Comparison of ENCODE assay signal across 1 cellular context in genomic region chr2:177148477-177149154, GRCh38.
TF ChIP-seq lines count a peak whose summit lies in the region.

No MANE protein-coding gene starts in this region.

TF ChIP-seq in HEK293, 187 proteins besides CTCF, POLR2A, EP300 and RAD21 (continued from another document and continues in another):
- TF ChIP-seq PRDM2 (tag by site-specific recombination; IDR thresholded peaks at IDR 0.05; ENCODE audit: borderline replicate concordance) (no peak), ZNF610 (tag by site-specific recombination; IDR thresholded peaks at IDR 0.05; ENCODE audit: borderline replicate concordance) (no peak), ZNF664 (tag by site-specific recombination; IDR thresholded peaks at IDR 0.05) (no peak), ZNF48 (tag by site-specific recombination; IDR thresholded peaks at IDR 0.05) (no peak), SCRT2 (tag by site-specific recombination; IDR thresholded peaks at IDR 0.05) (no peak), ZNF837 (tag by site-specific recombination; IDR thresholded peaks at IDR 0.05) (no peak), ZNF2 (tag by site-specific recombination; IDR thresholded peaks at IDR 0.05) (peak; percentile 80; the same call in 1 of the 2 replicates), ATF2 (tag by site-specific recombination; IDR thresholded peaks at IDR 0.05; ENCODE audit: low read depth) (no peak), ZBTB17 (tag by site-specific recombination; IDR thresholded peaks at IDR 0.05) (peak; percentile 96), SP7 (tag by site-specific recombination; IDR thresholded peaks at IDR 0.05) (peak; percentile 49; the same call in 1 of the 2 replicates), ZNF211 (tag by site-specific recombination; IDR thresholded peaks at IDR 0.05; ENCODE audit: low read depth) (no peak), ZNF600 (tag by site-specific recombination; IDR thresholded peaks at IDR 0.05) (peak; percentile 70; the same call in 1 of the 2 replicates), ZNF169 (tag by site-specific recombination; IDR thresholded peaks at IDR 0.05) (no peak), ZNF513 (tag by site-specific recombination; IDR thresholded peaks at IDR 0.05) (no peak), ZNF10 (tag by site-specific recombination; IDR thresholded peaks at IDR 0.05) (no peak), ZNF76 (tag by site-specific recombination; IDR thresholded peaks at IDR 0.05; ENCODE audit: borderline replicate concordance, low read depth) (no peak), ZBTB7A (tag by site-specific recombination; IDR thresholded peaks at IDR 0.05; ENCODE audit: low read depth) (no peak), ZNF350 (tag by site-specific recombination; IDR thresholded peaks at IDR 0.05) (no peak), PRDM10 (tag by site-specific recombination; IDR thresholded peaks at IDR 0.05) (no peak), KLF10 (tag by site-specific recombination; IDR thresholded peaks at IDR 0.05) (no peak), ZNF146 (tag by site-specific recombination; IDR thresholded peaks at IDR 0.05) (no peak), ZNF394 (tag by site-specific recombination; IDR thresholded peaks at IDR 0.05; ENCODE audit: borderline replicate concordance) (no peak), ZNF433 (tag by site-specific recombination; IDR thresholded peaks at IDR 0.05; ENCODE audit: low read depth) (no peak), ZNF548 (tag by site-specific recombination; IDR thresholded peaks at IDR 0.05) (no peak), ZNF274 (IDR thresholded peaks at IDR 0.05; ENCODE audit: low read length) (no peak), ZNF274 (tag by site-specific recombination; IDR thresholded peaks at IDR 0.05; ENCODE audit: borderline replicate concordance) (no peak), ZNF138 (tag by site-specific recombination; IDR thresholded peaks at IDR 0.05; ENCODE audit: borderline replicate concordance) (no peak), TCF7L2 (IDR thresholded peaks at IDR 0.05; ENCODE audit: borderline replicate concordance, low read depth, low read length) (no peak), ZNF24 (tag by site-specific recombination; IDR thresholded peaks at IDR 0.05) (no peak), ZNF530 (tag by site-specific recombination; IDR thresholded peaks at IDR 0.05; ENCODE audit: low read depth) (no peak), ZNF366 (tag by site-specific recombination; conservative IDR thresholded peaks at IDR 0.05) (no peak), ZNF639 (tag by site-specific recombination; IDR thresholded peaks at IDR 0.05) (0 out of 2 replicates have a peak, but pooled peaks have one; percentile 33), ZNF596 (tag by site-specific recombination; IDR thresholded peaks at IDR 0.05) (no peak), ZNF707 (tag by site-specific recombination; IDR thresholded peaks at IDR 0.05) (no peak), ZNF391 (tag by site-specific recombination; IDR thresholded peaks at IDR 0.05; ENCODE audit: borderline replicate concordance, low read depth) (no peak), KLF7 (tag by site-specific recombination; IDR thresholded peaks at IDR 0.05; ENCODE audit: borderline replicate concordance) (no peak), ZNF292 (tag by site-specific recombination; IDR thresholded peaks at IDR 0.05; ENCODE audit: borderline replicate concordance, low read depth) (no peak), BCL11B (tag by site-specific recombination; IDR thresholded peaks at IDR 0.05; ENCODE audit: low read depth) (no peak), ZNF571 (tag by site-specific recombination; IDR thresholded peaks at IDR 0.05) (no peak), ZFP41 (tag by site-specific recombination; IDR thresholded peaks at IDR 0.05; ENCODE audit: borderline replicate concordance) (no peak), ZNF514 (tag by site-specific recombination; IDR thresholded peaks at IDR 0.05) (no peak), ZNF324 (tag by site-specific recombination; IDR thresholded peaks at IDR 0.05) (no peak)
- TF ChIP-seq, protein P1, sequence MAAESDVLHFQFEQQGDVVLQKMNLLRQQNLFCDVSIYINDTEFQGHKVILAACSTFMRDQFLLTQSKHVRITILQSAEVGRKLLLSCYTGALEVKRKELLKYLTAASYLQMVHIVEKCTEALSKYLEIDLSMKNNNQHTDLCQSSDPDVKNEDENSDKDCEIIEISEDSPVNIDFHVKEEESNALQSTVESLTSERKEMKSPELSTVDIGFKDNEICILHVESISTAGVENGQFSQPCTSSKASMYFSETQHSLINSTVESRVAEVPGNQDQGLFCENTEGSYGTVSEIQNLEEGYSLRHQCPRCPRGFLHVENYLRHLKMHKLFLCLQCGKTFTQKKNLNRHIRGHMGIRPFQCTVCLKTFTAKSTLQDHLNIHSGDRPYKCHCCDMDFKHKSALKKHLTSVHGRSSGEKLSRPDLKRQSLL (tag by site-specific recombination; IDR thresholded peaks at IDR 0.05) = no peak
- TF ChIP-seq, protein P2, sequence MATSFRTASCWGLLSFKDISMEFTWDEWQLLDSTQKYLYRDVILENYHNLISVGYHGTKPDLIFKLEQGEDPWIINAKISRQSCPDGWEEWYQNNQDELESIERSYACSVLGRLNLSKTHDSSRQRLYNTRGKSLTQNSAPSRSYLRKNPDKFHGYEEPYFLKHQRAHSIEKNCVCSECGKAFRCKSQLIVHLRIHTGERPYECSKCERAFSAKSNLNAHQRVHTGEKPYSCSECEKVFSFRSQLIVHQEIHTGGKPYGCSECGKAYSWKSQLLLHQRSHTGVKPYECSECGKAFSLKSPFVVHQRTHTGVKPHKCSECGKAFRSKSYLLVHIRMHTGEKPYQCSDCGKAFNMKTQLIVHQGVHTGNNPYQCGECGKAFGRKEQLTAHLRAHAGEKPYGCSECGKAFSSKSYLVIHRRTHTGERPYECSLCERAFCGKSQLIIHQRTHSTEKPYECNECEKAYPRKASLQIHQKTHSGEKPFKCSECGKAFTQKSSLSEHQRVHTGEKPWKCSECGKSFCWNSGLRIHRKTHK (tag by site-specific recombination; IDR thresholded peaks at IDR 0.05) = no peak
- TF ChIP-seq, protein P3, sequence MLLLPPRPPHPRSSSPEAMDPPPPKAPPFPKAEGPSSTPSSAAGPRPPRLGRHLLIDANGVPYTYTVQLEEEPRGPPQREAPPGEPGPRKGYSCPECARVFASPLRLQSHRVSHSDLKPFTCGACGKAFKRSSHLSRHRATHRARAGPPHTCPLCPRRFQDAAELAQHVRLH (tag by site-specific recombination; IDR thresholded peaks at IDR 0.05) = no peak
- TF ChIP-seq, protein P4, sequence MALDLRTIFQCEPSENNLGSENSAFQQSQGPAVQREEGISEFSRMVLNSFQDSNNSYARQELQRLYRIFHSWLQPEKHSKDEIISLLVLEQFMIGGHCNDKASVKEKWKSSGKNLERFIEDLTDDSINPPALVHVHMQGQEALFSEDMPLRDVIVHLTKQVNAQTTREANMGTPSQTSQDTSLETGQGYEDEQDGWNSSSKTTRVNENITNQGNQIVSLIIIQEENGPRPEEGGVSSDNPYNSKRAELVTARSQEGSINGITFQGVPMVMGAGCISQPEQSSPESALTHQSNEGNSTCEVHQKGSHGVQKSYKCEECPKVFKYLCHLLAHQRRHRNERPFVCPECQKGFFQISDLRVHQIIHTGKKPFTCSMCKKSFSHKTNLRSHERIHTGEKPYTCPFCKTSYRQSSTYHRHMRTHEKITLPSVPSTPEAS (tag by site-specific recombination; IDR thresholded peaks at IDR 0.05) = no peak
